ENCODE assay signal across 11 cellular contexts in the genomic region with DNA sequence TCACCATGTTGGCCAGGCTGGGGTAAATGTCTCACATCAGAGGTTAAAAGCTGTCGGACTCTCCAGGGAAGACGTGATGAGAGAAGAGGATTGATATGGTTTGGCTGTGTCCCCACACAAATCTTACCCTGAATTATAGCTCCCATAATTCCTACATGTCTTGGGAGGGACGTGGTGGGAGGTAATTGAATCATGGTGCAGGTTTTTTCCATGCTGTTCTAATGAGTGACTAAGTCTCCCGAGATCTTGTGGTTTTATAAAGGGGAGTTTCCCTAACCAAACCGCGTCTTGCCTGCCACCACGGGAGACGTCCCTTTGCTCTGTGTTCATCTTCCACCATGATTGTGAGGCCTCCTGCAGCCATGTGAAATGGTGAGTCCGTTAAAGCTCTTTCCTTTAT.
DNase-seq lines count a peak whose midpoint lies in the region; ATAC-seq and TF ChIP-seq lines count a peak whose summit lies in the region.
"Had no signal": no experiment of that assay in that cellular context is flagged by ENCODE, and none has a peak within 500 bp of the region (broad histone marks: within the 10 kb centered on the region; RNA-seq: fewer than 3 reads in every experiment).

No MANE protein-coding gene starts in this region.

- peak overlapping the region in 2 of 6 donors; percentile 68 to 95 for H3K27ac Mint-ChIP-seq in naive B cell

- no peak overlapping the region for H3K4me3 ChIP-seq in GM12865 (ENCODE audit: low read depth, low read length)

- TF ChIP-seq CTCF in GM12865 (IDR thresholded peaks at IDR 0.05; ENCODE audit: insufficient read depth, low read depth, low read length, missing control alignments): no peak

- DNase-seq in GM12865 (ENCODE audit: low read depth) (peak; percentile 5), naive B cell (no peak), NCI-H2107 (lab: John Stamatoyannopoulos, UW) (no peak), COLO829 (ENCODE audit: low spot score) (no peak), C1 segment of cervical spinal cord (lab: John Stamatoyannopoulos, UW) (no peak)
- peak; percentile 35 to 42 for DNase-seq in activated T-cell treated with anti-CD3 and anti-CD28 coated beads, Interleukin-2, amount 50 U/mL, for 48 hours
- DNase-seq: central memory CD4-positive, alpha-beta T cell; MV-4-11; substantia nigra had no signal

- H3K4me1 Mint-ChIP-seq in naive B cell: peaks cover 9 to 24% (median 15%) of the 10 kb centered on the region in 3 donors

- no peak overlapping the region for H3K4me3 Mint-ChIP-seq in naive B cell

- no peaks in the 10 kb centered on the region for H3K27me3 Mint-ChIP-seq in naive B cell

- peaks cover 0 to 7% of the 10 kb centered on the region in 2 donors for H3K36me3 Mint-ChIP-seq in naive B cell

- peaks cover 2 to 16% (median 7%) of the 10 kb centered on the region in 7 donors for H3K9me3 Mint-ChIP-seq in naive B cell

- peak; percentile 59 for ATAC-seq in HG02759 (IDR thresholded peaks at IDR 0.05; ENCODE audit: unreplicated experiment)
- peak; percentile 53 to 64 for ATAC-seq in naive B cell (ENCODE audit: low read depth in 2 of 2)
- ATAC-seq in HG02840 (IDR thresholded peaks at IDR 0.05; ENCODE audit: low FRiP score, unreplicated experiment): no peak

Comparison
In these comparisons a context has a peak if more than half of its experiments do, and no peak if none do; other contexts are left out.
1. DNase-seq: peak in GM12865 (single experiment) and activated T-cell treated with anti-CD3 and anti-CD28 coated beads, Interleukin-2, amount 50 U/mL, for 48 hours (2 of 2); none in naive B cell (single experiment), NCI-H2107 (single experiment), COLO829 (single experiment) and C1 segment of cervical spinal cord (0 of 14).